In the genomic region with DNA sequence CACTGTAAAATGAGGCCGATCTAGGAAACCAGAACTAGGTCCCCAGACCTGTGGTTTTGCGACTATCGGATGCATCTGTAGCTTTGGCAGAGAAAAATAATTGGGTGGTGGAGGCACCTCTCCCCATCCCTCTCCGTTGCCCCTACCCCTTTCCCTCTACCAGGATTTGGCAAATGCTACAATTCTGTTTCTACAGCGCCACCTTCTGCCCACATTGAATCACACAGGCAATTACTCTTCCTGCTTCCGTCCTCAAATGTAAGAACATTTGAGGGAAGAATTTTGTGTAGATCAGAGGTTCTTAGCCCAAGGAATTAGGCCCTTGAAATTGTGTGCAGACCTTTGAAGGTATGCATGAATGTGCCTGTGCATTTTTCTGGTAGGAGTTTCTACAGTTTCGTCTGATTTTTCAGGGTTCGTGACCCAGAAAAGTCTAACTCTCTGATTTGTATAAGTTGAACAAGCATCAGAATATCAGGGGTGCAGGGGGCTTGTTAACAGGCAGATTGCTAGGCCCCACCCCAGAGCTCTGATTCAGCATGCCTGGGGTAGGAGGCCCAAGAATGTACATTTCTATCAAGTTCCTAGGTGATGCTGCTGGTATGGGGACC, we compare ENCODE assay signal across 8 cellular contexts. TPM values are rescaled to one million over a fixed set of nuclear protein-coding genes. Genes with fewer than 3 reads are reported as not detected.
DNase-seq lines count a peak whose midpoint lies in the region; ATAC-seq and TF ChIP-seq lines count a peak whose summit lies in the region.

No MANE protein-coding gene starts in this region.

- peak overlapping the region; percentile 90 for H2AFZ ChIP-seq in KMS-11 (ENCODE audit: low read depth)

- 17 to 21% methylated on average over 8 of the region's 8 CpGs for WGBS in heart right ventricle, 2 donors

- H3K4me3 ChIP-seq in KMS-11 (IDR thresholded peaks at IDR 0.05; ENCODE audit: insufficient read depth, low read depth, low read length) (peak overlapping the region; percentile 38), heart right ventricle (no peak overlapping the region)

- DNase-seq in DMS153 (lab: John Stamatoyannopoulos, UW): peak; percentile 23
- peak; percentile 58 for DNase-seq in RPMI7951 (ENCODE audit: low read depth)
- DNase-seq in activated naive CD4-positive, alpha-beta T cell treated with anti-CD3 and anti-CD28 coated beads, Interleukin-2, amount 50 U/mL, for 16 hours: peak; percentile 53
- peak in 1 of 2 donors; percentile 40 for DNase-seq in heart right ventricle
- DNase-seq in renal cortical epithelial cell (ENCODE audit: low read depth): peak; percentile 60

- H3K27ac ChIP-seq in KMS-11: no peak overlapping the region
- no peak overlapping the region for H3K27ac ChIP-seq in heart right ventricle

- intact Hi-C loops in heart right ventricle (cut with DNase I): loop anchor here (2.0 to 10.0 kb wide), 6 partner anchors 75 to 162 kb away; a partner anchor contains a TSS

- peaks cover 18% of the 10 kb centered on the region for H3K4me1 ChIP-seq in KMS-11 (ENCODE audit: low read depth, poor library complexity, severe bottlenecking)
- peaks cover 0 to 20% (median 0%) of the 10 kb centered on the region in 9 donors for H3K4me1 ChIP-seq in heart right ventricle

- no peaks in the 10 kb centered on the region for H3K36me3 ChIP-seq in KMS-11 (ENCODE audit: insufficient read depth)
- no peaks in the 10 kb centered on the region for H3K36me3 ChIP-seq in heart right ventricle

- no peaks in the 10 kb centered on the region for H3K79me2 ChIP-seq in KMS-11 (ENCODE audit: insufficient read depth, low read depth)

- no peaks in the 10 kb centered on the region for H4K20me1 ChIP-seq in KMS-11 (ENCODE audit: insufficient read depth)

- H3K9ac ChIP-seq in KMS-11: no peak overlapping the region

- H3K27me3 ChIP-seq in KMS-11 (ENCODE audit: insufficient read depth, low read depth) (no peaks in the 10 kb centered on the region), heart right ventricle (peaks cover 0 to 40% (median 17%) of the 10 kb centered on the region in 7 donors)

- TF ChIP-seq CTCF in KMS-11 (conservative IDR thresholded peaks at IDR 0.05; ENCODE audit: low read depth, low read length) (peak; percentile 96), heart right ventricle (IDR thresholded peaks at IDR 0.05) (peak; percentile 45 to 85 (median 77))

- H3K4me2 ChIP-seq in KMS-11: peak overlapping the region; percentile 21

- peak in 2 of 8 donors; percentile 39 to 48 for ATAC-seq in heart right ventricle
- no peak for ATAC-seq in GM19452 (IDR thresholded peaks at IDR 0.05; ENCODE audit: unreplicated experiment)
- no peak for ATAC-seq in GM21529 (IDR thresholded peaks at IDR 0.05; ENCODE audit: unreplicated experiment)

- no peaks in the 10 kb centered on the region for H3K9me3 ChIP-seq in heart right ventricle

RNA-seq across cellular contexts. Expression of a gene that starts 11.2 kb away (rescaled TPM):
- 0.68 and 2.8 TPM in 2 replicates for total RNA-seq in RPMI7951 (2014; rRNA removed; shearing (Covaris generic))
- total RNA-seq in heart right ventricle: 1 to 10 TPM in 3 of 10 donors, under 1 TPM in 3, not detected in 4; 0.30 to 2.0 (median 0.88) TPM
- polyA plus RNA-seq in heart right ventricle: 1 to 10 TPM in 1 of 2 donors, under 1 TPM in 1; 0.28 to 6.4 TPM
- total RNA-seq in renal cortical epithelial cell: 0.89 TPM in 1 of 2 replicates, not detected in the other

RNA-seq across cellular contexts. Expression of a gene that starts 31.5 kb away (rescaled TPM):
- total RNA-seq in RPMI7951 (2014; rRNA removed; shearing (Covaris generic)): 0.20 TPM in 1 of 2 replicates, not detected in the other
- total RNA-seq in heart right ventricle: 1 to 10 TPM in 1 of 10 donors, under 1 TPM in 8, not detected in 1; 0.14 to 1.3 (median 0.74) TPM
- 1 to 10 TPM in 1 of 2 donors, under 1 TPM in 1; 0.97 to 1.1 TPM for polyA plus RNA-seq in heart right ventricle
- 0.30 TPM in 1 of 2 replicates, not detected in the other for total RNA-seq in renal cortical epithelial cell

RNA-seq across cellular contexts. Expression of a gene that starts 46.6 kb away (rescaled TPM):
- total RNA-seq in RPMI7951 (2014; rRNA removed; shearing (Covaris generic)): 3.2 and 3.4 TPM in 2 replicates
- 1 to 10 TPM in 1 of 10 donors, under 1 TPM in 7, not detected in 2; 0.23 to 1.2 (median 0.40) TPM for total RNA-seq in heart right ventricle
- 1 to 10 TPM in 1 of 2 donors, under 1 TPM in 1; 0.26 to 3.7 TPM for polyA plus RNA-seq in heart right ventricle
- total RNA-seq in renal cortical epithelial cell: 0.52 and 2.5 TPM in 2 replicates

RNA-seq across cellular contexts. Expression of a gene that starts 47.7 kb away (rescaled TPM):
- total RNA-seq in RPMI7951 (2014; rRNA removed; shearing (Covaris generic)): 59.6 and 61.3 TPM in 2 replicates
- total RNA-seq in heart right ventricle (10 to 100 TPM; 35.9 to 67.0 (median 45.1) TPM), renal cortical epithelial cell (40.7 and 50.2 TPM in 2 replicates)
- 10 to 100 TPM; 17.5 to 34.4 TPM for polyA plus RNA-seq in heart right ventricle
